ENCODE assay signal across 8 cellular contexts in the genomic region with DNA sequence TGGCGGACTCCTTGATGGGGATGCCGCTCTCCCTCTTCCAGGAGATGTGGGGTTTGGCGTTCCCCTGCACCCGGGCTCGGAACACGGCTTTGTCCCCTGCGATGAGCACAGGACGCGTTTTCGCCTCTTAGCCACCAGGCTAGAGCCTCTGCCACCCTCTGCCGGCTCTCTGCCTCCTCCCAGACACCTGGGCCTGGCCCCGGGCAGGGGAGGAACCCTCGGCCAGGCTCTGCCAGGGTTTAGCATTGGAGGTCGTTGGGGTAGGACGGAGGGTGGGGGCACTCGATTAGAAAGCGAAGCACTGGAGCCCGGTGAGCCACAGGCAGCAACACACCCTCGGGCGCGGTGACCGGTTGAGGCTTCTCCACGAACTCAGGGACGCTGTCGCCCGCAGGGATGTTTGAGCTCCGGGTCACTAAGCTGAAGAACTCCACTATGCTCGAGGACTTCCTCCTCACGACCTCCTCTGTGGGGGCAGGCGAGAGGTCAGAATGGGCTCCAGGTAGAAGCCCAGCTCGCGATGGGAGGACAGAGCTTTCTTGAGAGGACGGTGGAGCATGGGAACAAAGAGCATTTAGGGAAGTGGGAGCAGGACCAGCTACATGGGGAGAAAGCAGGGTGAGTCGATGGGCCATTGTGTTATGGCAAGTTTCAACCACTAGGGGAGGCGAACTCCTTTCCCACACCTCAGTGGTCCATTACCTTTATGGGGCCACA. TPM values are rescaled to one million over a fixed set of nuclear protein-coding genes. Genes with fewer than 3 reads are reported as not detected.
DNase-seq lines count a peak whose midpoint lies in the region; ATAC-seq and TF ChIP-seq lines count a peak whose summit lies in the region.

No MANE protein-coding gene starts in this region.

- no peaks in the 10 kb centered on the region for H3K4me1 ChIP-seq in HEK293 (ENCODE audit: control insufficient read depth, insufficient read depth, low read length)

- peak; percentile 85 for ATAC-seq in stimulated activated naive CD8-positive, alpha-beta T cell treated with anti-CD3 and anti-CD28 coated beads, Interleukin-15, amount 100 ng/mL, for 72 hours

- H3K36me3 ChIP-seq in HEK293 (ENCODE audit: control insufficient read depth in 2 of 2, insufficient read depth in 1 of 2, low read length in 2 of 2), result no peaks in the 10 kb centered on the region

- no peaks in the 10 kb centered on the region for H3K9me3 ChIP-seq in HEK293 (ENCODE audit: control insufficient read depth, insufficient read depth, low read depth, low read length)

- peak overlapping the region; percentile 15; the same call in 1 of the 2 replicates for H3K4me3 ChIP-seq in HEK293 (ENCODE audit: low read depth, low read length)

- H3K27ac ChIP-seq in HEK293 (ENCODE audit: extremely low read depth, low read depth, low read length), result no peak overlapping the region

- H3K27me3 Mint-ChIP-seq in stimulated activated naive CD8-positive, alpha-beta T cell treated with anti-CD3 and anti-CD28 coated beads, Interleukin-15, amount 100 ng/mL, for 72 hours, result peaks cover 7% of the 10 kb centered on the region

- peak overlapping the region; percentile 85 to 95 for H3K4me3 Mint-ChIP-seq in stimulated activated naive CD8-positive, alpha-beta T cell treated with anti-CD3 and anti-CD28 coated beads, Interleukin-15, amount 100 ng/mL, for 72 hours

- DNase-seq in NCI-H345 (lab: John Stamatoyannopoulos, UW) (peak; percentile 14), NCI-H345 treated with DMSO at 0.1 percent for 48 hours (lab: John Stamatoyannopoulos, UW; ENCODE audit: unreplicated experiment) (no peak), MV-4-11 (lab: John Stamatoyannopoulos, UW) (peak; percentile 65), dermis blood vessel endothelial cell (peak; percentile 70), medulla oblongata (ENCODE audit: extremely low spot score) (peak; percentile 54)
- peak; percentile 59 for DNase-seq in activated CD4-positive, CD25-positive, alpha-beta regulatory T cell treated with anti-CD3 and anti-CD28 coated beads, Interleukin-2, amount 50 U/mL, for 72 hours
- peak; percentile 57 to 58 for DNase-seq in stimulated activated naive CD8-positive, alpha-beta T cell treated with anti-CD3 and anti-CD28 coated beads, Interleukin-15, amount 100 ng/mL, for 72 hours

- H3K27ac Mint-ChIP-seq in stimulated activated naive CD8-positive, alpha-beta T cell treated with anti-CD3 and anti-CD28 coated beads, Interleukin-15, amount 100 ng/mL, for 72 hours, result peak overlapping the region; percentile 50

- no peaks in the 10 kb centered on the region for H3K9me3 Mint-ChIP-seq in stimulated activated naive CD8-positive, alpha-beta T cell treated with anti-CD3 and anti-CD28 coated beads, Interleukin-15, amount 100 ng/mL, for 72 hours

- peak; percentile 33; the same call in 1 of the 2 replicates for TF ChIP-seq CTCF in HEK293 (tag by site-specific recombination; IDR thresholded peaks at IDR 0.05)

- POLR2A ChIA-PET in HEK293 (lab: Yijun Ruan, JAX), result interaction anchor here (0.5 kb wide), 1 partner anchor 86 kb away, joined by 4 read pairs; no protein-coding TSS in a partner anchor

- H3K4me1 Mint-ChIP-seq in stimulated activated naive CD8-positive, alpha-beta T cell treated with anti-CD3 and anti-CD28 coated beads, Interleukin-15, amount 100 ng/mL, for 72 hours, result peaks cover 26% of the 10 kb centered on the region

- CTCF ChIA-PET in HEK293 (lab: Yijun Ruan, JAX), result interaction anchor here (0.6 to 3.8 kb wide), 24 partner anchors 9 to 1927 kb away, joined by 3 to 28 read pairs (median 4); a partner anchor contains a TSS

TF ChIP-seq in HEK293, 187 proteins besides CTCF, POLR2A, EP300 and RAD21:
- TF ChIP-seq SETDB1 (IDR thresholded peaks at IDR 0.05; ENCODE audit: insufficient read length, low read length), result no peak
- TF ChIP-seq ZBTB20 (tag by site-specific recombination; IDR thresholded peaks at IDR 0.05), result peak; percentile 51; the same call in 1 of the 2 replicates
- TF ChIP-seq ZNF654 (tag by site-specific recombination; IDR thresholded peaks at IDR 0.05; ENCODE audit: low read depth), result peak; percentile 24; the same call in 1 of the 2 replicates
- no peak for TF ChIP-seq OVOL3 (tag by site-specific recombination; IDR thresholded peaks at IDR 0.05)
- TF ChIP-seq IKZF3 (tag by site-specific recombination; IDR thresholded peaks at IDR 0.05), result 0 out of 2 replicates have a peak, but pooled peaks have one; percentile 21
- peak; percentile 84; the same call in 1 of the 2 replicates for TF ChIP-seq ZNF76 (tag by site-specific recombination; IDR thresholded peaks at IDR 0.05; ENCODE audit: borderline replicate concordance, low read depth)
- TF ChIP-seq ZBTB17 (tag by site-specific recombination; IDR thresholded peaks at IDR 0.05), result peak; percentile 64
- TF ChIP-seq, protein P1, sequence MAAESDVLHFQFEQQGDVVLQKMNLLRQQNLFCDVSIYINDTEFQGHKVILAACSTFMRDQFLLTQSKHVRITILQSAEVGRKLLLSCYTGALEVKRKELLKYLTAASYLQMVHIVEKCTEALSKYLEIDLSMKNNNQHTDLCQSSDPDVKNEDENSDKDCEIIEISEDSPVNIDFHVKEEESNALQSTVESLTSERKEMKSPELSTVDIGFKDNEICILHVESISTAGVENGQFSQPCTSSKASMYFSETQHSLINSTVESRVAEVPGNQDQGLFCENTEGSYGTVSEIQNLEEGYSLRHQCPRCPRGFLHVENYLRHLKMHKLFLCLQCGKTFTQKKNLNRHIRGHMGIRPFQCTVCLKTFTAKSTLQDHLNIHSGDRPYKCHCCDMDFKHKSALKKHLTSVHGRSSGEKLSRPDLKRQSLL (tag by site-specific recombination; IDR thresholded peaks at IDR 0.05), result peak; percentile 27; the same call in 1 of the 2 replicates

RNA-seq across cellular contexts. Expression of a gene that starts 4.3 kb away (rescaled TPM):
- total RNA-seq in dermis blood vessel endothelial cell, result 0.19 TPM in 1 of 2 replicates, not detected in the other

RNA-seq across cellular contexts. Expression of a gene that starts 23.2 kb away (rescaled TPM):
- total RNA-seq in dermis blood vessel endothelial cell, result 2.7 and 4.3 TPM in 2 replicates
